8 cellular contexts compared by ENCODE assay signal in genomic region chr3:56783644-56784451, GRCh38. TPM values are rescaled to one million over a fixed set of nuclear protein-coding genes. Genes with fewer than 3 reads are reported as not detected.
DNase-seq lines count a peak whose midpoint lies in the region; ATAC-seq and TF ChIP-seq lines count a peak whose summit lies in the region.

No MANE protein-coding gene starts in this region.

- H4K8ac ChIP-seq in IMR-90 (ENCODE audit: low read depth in 2 of 2, low read length in 2 of 2), result peak overlapping the region; percentile 3 to 81; a peak in 2 of 4 replicates

- in situ Hi-C loops in Caki2 (cut with HindIII; ENCODE audit: low pct_unique_long_range_greater_than_20kb, low sequenced_read_pairs), result no loop called here
- in situ Hi-C loops in IMR-90 (cut with MboI; ENCODE audit: low sequenced_read_pairs), result no loop called here

- peak overlapping the region; percentile 83 for H4K5ac ChIP-seq in IMR-90 (ENCODE audit: low read depth, low read length)

- DNase-seq in Caki2 (ENCODE audit: low read depth) (peak; percentile 26), IMR-90 (peak; percentile 74), T follicular helper cell (ENCODE audit: low read depth) (peak; percentile 52), astrocyte of the hippocampus (ENCODE audit: low read depth, low spot score) (peak; percentile 83), kidney tubule cell (ENCODE audit: low spot score) (peak; percentile 15), superior temporal gyrus (ENCODE audit: extremely low spot score) (no peak)
- DNase-seq in stimulated activated CD4-positive, alpha-beta T cell treated with anti-CD3 and anti-CD28 coated beads, TNF-alpha, amount 100 ng/mL, for 24 hours (ENCODE audit: low read depth in 3 of 3), result peak in 2 of 3 experiments; percentile 47 to 51

- POLR2A ChIA-PET in IMR-90 (lab: Charles Lee; ENCODE audit: unreplicated experiment), result interaction anchor here (0.7 kb wide), 1 partner anchor 59 kb away, joined by 3 read pairs; no protein-coding TSS in a partner anchor

- H3K27me3 ChIP-seq in IMR-90 (ENCODE audit: control insufficient read depth, insufficient read depth, low read length), result no peaks in the 10 kb centered on the region

- peaks cover 12% of the 10 kb centered on the region for H3K4me1 ChIP-seq in IMR-90 (ENCODE audit: control insufficient read depth, insufficient read depth, low read length)

- H3K9me3 ChIP-seq in IMR-90 (ENCODE audit: control insufficient read depth, insufficient read depth, low read length), result no peaks in the 10 kb centered on the region

- peak overlapping the region; percentile 88 for H3K4ac ChIP-seq in IMR-90 (ENCODE audit: low read depth, low read length)

- peak overlapping the region; percentile 76 for H2AFZ ChIP-seq in IMR-90 (replicated peaks; ENCODE audit: low read length, poor library complexity)

- peak overlapping the region; percentile 19 for H3K4me2 ChIP-seq in IMR-90 (ENCODE audit: low read depth, low read length)

- peak overlapping the region; percentile 61; the same call in 1 of the 2 replicates for H3K14ac ChIP-seq in IMR-90 (replicated peaks; ENCODE audit: low read depth, low read length)

- 57% methylated on average over 5 of the region's 8 CpGs; no CpG with 5 or more reads in 1 of the 2 experiments for WGBS in IMR-90 (ENCODE audit: extremely low coverage in 2 of 2, insufficient read length in 1 of 2), 2 experiments

- TF ChIP-seq RAD21 in IMR-90 (IDR thresholded peaks at IDR 0.05; ENCODE audit: low read length), result no peak

- H2BK5ac ChIP-seq in IMR-90 (ENCODE audit: low read depth, low read length, poor library complexity, severe bottlenecking), result peak overlapping the region; percentile 66

- intact Hi-C loops in IMR-90 (cut with micrococcal nuclease), result loop anchor here (5.0 kb wide), 1 partner anchor 82 kb away; no protein-coding TSS in a partner anchor

- peak overlapping the region; percentile 48 for H3K23ac ChIP-seq in IMR-90 (ENCODE audit: low read depth, low read length)

- H3K18ac ChIP-seq in IMR-90 (ENCODE audit: low read depth, low read length), result peak overlapping the region; percentile 72

- no peaks in the 10 kb centered on the region for H4K20me1 ChIP-seq in IMR-90 (ENCODE audit: insufficient read depth, low read length)

- H2AK9ac ChIP-seq in IMR-90 (replicated peaks; ENCODE audit: low read depth, low read length, poor library complexity), result peak overlapping the region; percentile 20

- peak overlapping the region; percentile 57; the same call in 1 of the 2 replicates for H2AK5ac ChIP-seq in IMR-90 (ENCODE audit: low read depth, low read length)

- no TSS peak for BruUV-seq in IMR-90 (replicated peaks; lab: Mats Ljungman, UMichigan)

- peak overlapping the region; percentile 85; the same call in 1 of the 2 replicates for H3K27ac ChIP-seq in IMR-90 (ENCODE audit: insufficient read depth, low read length)

- TF ChIP-seq CTCF in IMR-90 (conservative IDR thresholded peaks at IDR 0.05; ENCODE audit: low read depth, low read length), result no peak

- H3K9me1 ChIP-seq in IMR-90 (ENCODE audit: insufficient read depth, low read length), result peaks cover 5% of the 10 kb centered on the region; the same call in 1 of the 2 replicates

- H2BK20ac ChIP-seq in IMR-90 (ENCODE audit: low read depth, low read length), result peak overlapping the region; percentile 86

- H3K79me1 ChIP-seq in IMR-90 (ENCODE audit: low read depth in 1 of 2, low read length in 2 of 2), result no peaks in the 10 kb centered on the region

- peak overlapping the region; percentile 3; the same call in 1 of the 2 replicates for H3K9ac ChIP-seq in IMR-90 (ENCODE audit: low read depth, low read length)

- no peak for TF ChIP-seq POLR2A in IMR-90 (IDR thresholded peaks at IDR 0.05; ENCODE audit: low read depth, low read length)

- H2BK15ac ChIP-seq in IMR-90 (ENCODE audit: low read depth, low read length), result peak overlapping the region; percentile 19; the same call in 1 of the 3 replicates

- H2BK120ac ChIP-seq in IMR-90 (ENCODE audit: low read depth, low read length), result peak overlapping the region; percentile 90

- peak overlapping the region; percentile 79 for H4K91ac ChIP-seq in IMR-90 (ENCODE audit: insufficient read depth, low read depth, low read length)

- H3K56ac ChIP-seq in IMR-90 (ENCODE audit: extremely low read depth, insufficient read depth, low read length), result 0 out of 2 replicates have a peak overlapping the region, but pooled peaks have one; percentile 63

- dilution Hi-C loops in IMR-90 (cut with HindIII; ENCODE audit: low sequenced_read_pairs, unreplicated experiment), result no loop called here

- no peaks in the 10 kb centered on the region for H3K36me3 ChIP-seq in IMR-90 (ENCODE audit: control insufficient read depth, insufficient read depth, low read length)

- peak; percentile 97 for ATAC-seq in GM21423 (IDR thresholded peaks at IDR 0.05; ENCODE audit: unreplicated experiment)
- peak; percentile 93 for ATAC-seq in IMR-90 (ENCODE audit: low read depth)

- no peak overlapping the region for H3K4me3 ChIP-seq in IMR-90 (ENCODE audit: insufficient read depth, low read depth, low read length)

- CTCF ChIA-PET in IMR-90 (lab: Yijun Ruan, JAX), result no interaction called here

TF ChIP-seq in IMR-90, 13 proteins besides CTCF, POLR2A, EP300 and RAD21:
- TF ChIP-seq, protein P1, sequence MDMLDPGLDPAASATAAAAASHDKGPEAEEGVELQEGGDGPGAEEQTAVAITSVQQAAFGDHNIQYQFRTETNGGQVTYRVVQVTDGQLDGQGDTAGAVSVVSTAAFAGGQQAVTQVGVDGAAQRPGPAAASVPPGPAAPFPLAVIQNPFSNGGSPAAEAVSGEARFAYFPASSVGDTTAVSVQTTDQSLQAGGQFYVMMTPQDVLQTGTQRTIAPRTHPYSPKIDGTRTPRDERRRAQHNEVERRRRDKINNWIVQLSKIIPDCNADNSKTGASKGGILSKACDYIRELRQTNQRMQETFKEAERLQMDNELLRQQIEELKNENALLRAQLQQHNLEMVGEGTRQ (IDR thresholded peaks at IDR 0.05; ENCODE audit: low read depth, low read length), result no peak
- TF ChIP-seq NFE2L2 (IDR thresholded peaks at IDR 0.05; ENCODE audit: low read depth, low read length), result no peak
- peak; percentile 18; the same call in 1 of the 2 replicates for TF ChIP-seq MAZ (IDR thresholded peaks at IDR 0.05; ENCODE audit: borderline replicate concordance, low read depth, low read length)
- TF ChIP-seq FOS (IDR thresholded peaks at IDR 0.05; ENCODE audit: low read depth, low read length), result no peak
TF ChIP-seq in IMR-90: peak in this region for 1.

RNA-seq across cellular contexts. Expression of gene ARHGEF3, which starts 17.9 kb away (rescaled TPM):
- total RNA-seq in Caki2 (2014; rRNA removed; shearing (Covaris generic); ENCODE audit: low replicate concordance), result 4.6 and 15.6 TPM in 2 replicates
- total RNA-seq in IMR-90 (2012; rRNA removed), result 2.3 and 2.5 TPM in 2 replicates
- 2.1 and 2.4 TPM in 2 replicates for polyA plus RNA-seq in IMR-90 (2012; rRNA removed)
- polyA plus RNA-seq in IMR-90 (2012; cell fraction: cytosol; rRNA removed), result 1.2 and 1.9 TPM in 2 replicates
- polyA plus RNA-seq in IMR-90 (2012; cell fraction: nucleus; rRNA removed; ENCODE audit: low replicate concordance), result 0.71 and 2.2 TPM in 2 replicates
